In the genomic region with DNA sequence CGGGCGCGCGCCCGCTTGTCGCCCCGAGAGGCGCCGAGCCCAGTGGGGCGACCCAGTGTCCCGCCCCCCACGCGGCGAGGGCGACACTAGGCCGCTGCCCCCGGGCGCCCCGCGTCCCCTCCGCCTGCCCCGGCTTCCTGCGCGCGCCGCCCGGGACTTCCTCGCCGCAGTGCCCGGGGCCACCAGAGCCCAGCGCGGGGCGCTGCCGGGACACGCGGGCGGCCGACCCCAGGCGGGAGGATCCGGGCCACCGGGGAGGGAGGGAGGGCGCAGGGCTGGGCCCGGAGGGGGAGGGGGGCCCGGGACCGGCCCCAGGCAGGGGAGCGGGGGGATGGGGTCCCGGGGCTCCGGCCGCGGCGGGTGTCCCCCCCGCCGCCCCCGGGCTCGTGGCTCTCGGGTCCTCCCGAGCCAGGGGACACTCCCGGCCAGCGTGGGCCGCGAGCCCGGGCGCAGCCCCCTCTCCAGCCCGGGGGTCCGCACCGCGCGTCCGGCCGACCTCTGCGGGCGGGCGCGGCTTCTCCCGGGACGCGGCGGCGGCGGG, we compare ENCODE assay signal across 8 cellular contexts. TPM values are rescaled to one million over a fixed set of nuclear protein-coding genes. Genes with fewer than 3 reads are reported as not detected.
DNase-seq lines count a peak whose midpoint lies in the region; ATAC-seq and TF ChIP-seq lines count a peak whose summit lies in the region.

No MANE protein-coding gene starts in this region.

- H3K27me3 ChIP-seq in Loucy (ENCODE audit: insufficient read depth, low read length, poor library complexity, severe bottlenecking) (no peaks in the 10 kb centered on the region), esophagus (ENCODE audit: control insufficient read depth in 1 of 2, insufficient read depth in 2 of 2, low read length in 2 of 2) (no peaks in the 10 kb centered on the region), aorta (ENCODE audit: control insufficient read depth in 1 of 2, insufficient read depth in 2 of 2, low read length in 1 of 2) (no peaks in the 10 kb centered on the region)

- 0 out of 2 replicates have a peak, but pooled peaks cover 6% of the 10 kb centered on the region for H3F3A ChIP-seq in Loucy (ENCODE audit: low read depth)

- peaks cover 11% of the 10 kb centered on the region for H3K4me1 Mint-ChIP-seq in activated CD8-positive, alpha-beta memory T cell treated with anti-CD3 and anti-CD28 coated beads, Interleukin-2, amount 10 ng/mL, durations not matched to agents 7 days and 5 days
- peaks cover 12% of the 10 kb centered on the region for H3K4me1 Mint-ChIP-seq in neural crest cell

- H3K4me3 ChIP-seq in Loucy (ENCODE audit: low read length, poor library complexity, severe bottlenecking) (peak overlapping the region; percentile 69), esophagus (ENCODE audit: low read depth in 1 of 2, low read length in 2 of 2) (peak overlapping the region; percentile 44 to 60), aorta (ENCODE audit: low read length in 2 of 2) (peak overlapping the region; percentile 59 to 76)

- CTCF ChIA-PET in activated CD8-positive, alpha-beta memory T cell treated with anti-CD3 and anti-CD28 coated beads, Interleukin-2, amount 10 ng/mL, durations not matched to agents 7 days and 5 days (lab: Charles Lee) = no interaction called here

- H4K20me1 ChIP-seq in Loucy (ENCODE audit: insufficient read depth, low read length, poor library complexity, severe bottlenecking) = peaks cover 29% of the 10 kb centered on the region

- no peak overlapping the region for H3K4me3 Mint-ChIP-seq in activated CD8-positive, alpha-beta memory T cell treated with anti-CD3 and anti-CD28 coated beads, Interleukin-2, amount 10 ng/mL, durations not matched to agents 7 days and 5 days
- H3K4me3 Mint-ChIP-seq in neural crest cell = no peak overlapping the region

- ATAC-seq in GM21447 (IDR thresholded peaks at IDR 0.05; ENCODE audit: unreplicated experiment) (peak; percentile 36), aorta (ENCODE audit: low FRiP score) (peak; percentile 34), HG02610 (IDR thresholded peaks at IDR 0.05; ENCODE audit: unreplicated experiment) (no peak)
- ATAC-seq in activated CD8-positive, alpha-beta memory T cell treated with anti-CD3 and anti-CD28 coated beads, Interleukin-2, amount 10 ng/mL, durations not matched to agents 7 days and 5 days = peak; percentile 74

- H2AFZ ChIP-seq in Loucy (ENCODE audit: low read length) = no peak overlapping the region

- peak overlapping the region; percentile 62 for H3K4me2 ChIP-seq in Loucy (ENCODE audit: low read depth, low read length, poor library complexity, severe bottlenecking)

- H3K9ac ChIP-seq in Loucy (ENCODE audit: low read depth, low read length, poor library complexity, severe bottlenecking) = peak overlapping the region; percentile 72

- H3K36me3 ChIP-seq in Loucy (ENCODE audit: insufficient read depth, low read length) (no peaks in the 10 kb centered on the region), esophagus (ENCODE audit: control insufficient read depth in 2 of 2, insufficient read depth in 2 of 2, low read length in 1 of 2) (peaks cover 0 to 5% of the 10 kb centered on the region in 2 donors), aorta (ENCODE audit: control insufficient read depth in 1 of 2, insufficient read depth in 2 of 2, low read length in 1 of 2) (no peaks in the 10 kb centered on the region)

- H3K27me3 Mint-ChIP-seq in activated CD8-positive, alpha-beta memory T cell treated with anti-CD3 and anti-CD28 coated beads, Interleukin-2, amount 10 ng/mL, durations not matched to agents 7 days and 5 days = no peaks in the 10 kb centered on the region
- no peaks in the 10 kb centered on the region for H3K27me3 Mint-ChIP-seq in neural crest cell (ENCODE audit: low read depth)

- H3K9me3 Mint-ChIP-seq in activated CD8-positive, alpha-beta memory T cell treated with anti-CD3 and anti-CD28 coated beads, Interleukin-2, amount 10 ng/mL, durations not matched to agents 7 days and 5 days (ENCODE audit: low read depth) = peaks cover 7% of the 10 kb centered on the region
- peaks cover 8% of the 10 kb centered on the region for H3K9me3 Mint-ChIP-seq in neural crest cell

- 0 to 1% methylated on average over 7 to 80 of the region's 80 CpGs for WGBS in esophagus, 2 donors
- 1 to 2% methylated on average over 22 to 80 of the region's 80 CpGs for WGBS in aorta, 2 donors

- H3K27ac Mint-ChIP-seq in activated CD8-positive, alpha-beta memory T cell treated with anti-CD3 and anti-CD28 coated beads, Interleukin-2, amount 10 ng/mL, durations not matched to agents 7 days and 5 days = no peak overlapping the region
- H3K27ac Mint-ChIP-seq in neural crest cell (ENCODE audit: unreplicated experiment) = no peak overlapping the region

- no peaks in the 10 kb centered on the region for H3K9me2 ChIP-seq in Loucy (replicated peaks; ENCODE audit: low read depth, low read length)

- DNase-seq in COLO668 (lab: John Stamatoyannopoulos, UW; ENCODE audit: unreplicated experiment) = peak; percentile 80
- peak; percentile 75 for DNase-seq in activated CD8-positive, alpha-beta memory T cell treated with anti-CD3 and anti-CD28 coated beads, Interleukin-2, amount 10 ng/mL, durations not matched to agents 7 days and 5 days
- peak; percentile 53 for DNase-seq in neural crest cell (ENCODE audit: low read depth, low spot score)
- peak; percentile 75 to 90 for DNase-seq in aorta

- TF ChIP-seq CTCF in Loucy (conservative IDR thresholded peaks at IDR 0.05; ENCODE audit: low read length) = no peak; the same call in 1 of the 2 replicates
- TF ChIP-seq CTCF in neural crest cell (conservative IDR thresholded peaks at IDR 0.05) = peak; percentile 51

- H3K9me3 ChIP-seq in Loucy (ENCODE audit: insufficient read depth, low read depth, low read length) (no peaks in the 10 kb centered on the region), esophagus (ENCODE audit: control insufficient read depth in 2 of 2, insufficient read depth in 1 of 2, low read depth in 1 of 2, low read length in 1 of 2) (peaks cover 0 to 2% of the 10 kb centered on the region in 2 donors), aorta (ENCODE audit: control insufficient read depth, low read length) (no peaks in the 10 kb centered on the region)

- peaks cover 49% of the 10 kb centered on the region for H3K79me2 ChIP-seq in Loucy (ENCODE audit: insufficient read depth, low read length)

- H3K36me3 Mint-ChIP-seq in activated CD8-positive, alpha-beta memory T cell treated with anti-CD3 and anti-CD28 coated beads, Interleukin-2, amount 10 ng/mL, durations not matched to agents 7 days and 5 days = peaks cover 1% of the 10 kb centered on the region
- H3K36me3 Mint-ChIP-seq in neural crest cell (ENCODE audit: low read depth) = peaks cover 7% of the 10 kb centered on the region

- H3K4me1 ChIP-seq in Loucy (ENCODE audit: insufficient read depth, low read length, poor library complexity, severe bottlenecking) = peaks cover 66% of the 10 kb centered on the region
- H3K4me1 ChIP-seq in esophagus (ENCODE audit: control insufficient read depth in 2 of 2, insufficient read depth in 2 of 2, low read length in 1 of 2) = peaks cover 10 to 30% of the 10 kb centered on the region in 2 donors
- H3K4me1 ChIP-seq in aorta (ENCODE audit: control insufficient read depth in 1 of 2, insufficient read depth in 2 of 2, low read length in 2 of 2) = no peaks in the 10 kb centered on the region

- H3K27ac ChIP-seq in esophagus (ENCODE audit: low read depth in 2 of 2, low read length in 1 of 2) (peak overlapping the region; percentile 86 to 95), aorta (ENCODE audit: low read depth in 1 of 2, low read length in 2 of 2) (peak overlapping the region in 1 of 2 donors; percentile 28)

- intact Hi-C loops in aorta (cut with DNase I) = loop anchor here (10.0 kb wide), 1 partner anchor 238 kb away; no protein-coding TSS in a partner anchor

RNA-seq across cellular contexts. Expression of gene PWWP2B, which starts 0.4 kb away (rescaled TPM):
- total RNA-seq in activated CD8-positive, alpha-beta memory T cell treated with anti-CD3 and anti-CD28 coated beads, Interleukin-2, amount 10 ng/mL, durations not matched to agents 7 days and 5 days = 10 to 100 TPM in 1 of 2 experiments, 1 to 10 TPM in 1; 6.9 to 12.8 TPM
- polyA plus RNA-seq in esophagus (10 to 100 TPM; 17.6 to 33.4 TPM), aorta (1 to 10 TPM; 2.0 to 3.6 TPM)
- total RNA-seq in neural crest cell (14.2 and 15.3 TPM in 2 replicates), aorta (1 to 10 TPM; 6.8 to 8.7 TPM)
